15 cellular contexts compared by ENCODE assay signal in the genomic region with DNA sequence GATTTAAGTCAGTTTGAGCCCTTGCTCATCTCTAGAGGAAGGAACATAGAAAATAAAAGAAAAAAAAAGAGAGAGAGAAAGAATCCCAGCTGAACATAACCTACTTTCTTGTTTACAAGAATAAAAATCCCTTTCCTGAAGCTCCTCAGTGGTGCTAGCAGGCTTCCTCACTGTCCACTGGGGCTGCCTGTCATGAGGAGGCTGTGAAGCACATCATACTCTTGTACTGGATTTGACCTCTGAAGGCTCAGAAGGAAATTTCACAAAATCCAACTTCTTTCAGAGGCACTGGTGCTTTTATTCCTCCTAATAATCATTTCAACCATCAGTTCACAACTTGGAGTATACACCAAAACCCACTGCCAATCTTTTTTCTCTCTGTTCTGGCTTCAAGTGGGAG. TPM values are rescaled to one million over a fixed set of nuclear protein-coding genes. Genes with fewer than 3 reads are reported as not detected.
DNase-seq lines count a peak whose midpoint lies in the region; ATAC-seq and TF ChIP-seq lines count a peak whose summit lies in the region.
"Had no signal": no experiment of that assay in that cellular context is flagged by ENCODE, and none has a peak within 500 bp of the region (broad histone marks: within the 10 kb centered on the region; RNA-seq: fewer than 3 reads in every experiment).

No MANE protein-coding gene starts in this region.

- peaks cover 2% of the 10 kb centered on the region for H3K27me3 Mint-ChIP-seq in nephron progenitor cell (ENCODE audit: low read depth, poor library complexity)

- H3K9me3 Mint-ChIP-seq in nephron progenitor cell, result peaks cover 7% of the 10 kb centered on the region

- no peak overlapping the region for H3K27ac ChIP-seq in brain microvascular endothelial cell

- no peaks in the 10 kb centered on the region for H3K27me3 ChIP-seq in brain microvascular endothelial cell (replicated peaks)
- H3K27me3 ChIP-seq: MG63 had no signal

- no peak overlapping the region for H3K4me3 ChIP-seq in brain microvascular endothelial cell (ENCODE audit: low read depth, low read length)
- no peak overlapping the region for H3K4me3 ChIP-seq in fibroblast of villous mesenchyme (ENCODE audit: low read depth, low read length)
- H3K4me3 ChIP-seq: MG63 had no signal

- H3K4me1 Mint-ChIP-seq in nephron progenitor cell, result no peaks in the 10 kb centered on the region

- H3K4me3 Mint-ChIP-seq in nephron progenitor cell, result no peak overlapping the region
- H3K4me3 Mint-ChIP-seq: HFFc6 had no signal

- no peak overlapping the region for H3K27ac Mint-ChIP-seq in nephron progenitor cell
- H3K27ac Mint-ChIP-seq: HFFc6 had no signal

- in situ Hi-C loops in brain microvascular endothelial cell (cut with HindIII; ENCODE audit: low pct_ligation_motif_present, low sequenced_read_pairs), result no loop called here

- no peaks in the 10 kb centered on the region for H3K36me3 ChIP-seq in brain microvascular endothelial cell (replicated peaks)
- H3K36me3 ChIP-seq: MG63 had no signal

- no peaks in the 10 kb centered on the region for H3K36me3 Mint-ChIP-seq in nephron progenitor cell (ENCODE audit: low read depth)

- DNase-seq in EH (ENCODE audit: low read depth), result peak; percentile 18
- peak; percentile 1 for DNase-seq in brain microvascular endothelial cell
- DNase-seq in fibroblast of villous mesenchyme (ENCODE audit: low read depth), result peak; percentile 22
- DNase-seq in retina, result peak; percentile 24
- DNase-seq in cerebellar cortex (ENCODE audit: low spot score), result no peak
- no peak for DNase-seq in activated CD4-positive, alpha-beta T cell treated with anti-CD3 and anti-CD28 coated beads, Interleukin-2, amount 50 U/mL, for 1 hour
- DNase-seq in nephron progenitor cell, result no peak
- DNase-seq: COR-L47, Karpas-422, MG63, NCI-H1092, NCI-H2227 treated with DMSO at 0.1 percent for 48 hours, NCI-H524 had no signal

- no peak for TF ChIP-seq CTCF in brain microvascular endothelial cell (IDR thresholded peaks at IDR 0.05; ENCODE audit: low read depth, low read length, missing control alignments)
- no peak for TF ChIP-seq CTCF in fibroblast of villous mesenchyme (IDR thresholded peaks at IDR 0.05; ENCODE audit: insufficient read depth, low read depth, low read length)
- no peak for TF ChIP-seq CTCF in nephron progenitor cell (IDR thresholded peaks at IDR 0.05)

- ATAC-seq in HG02852 (IDR thresholded peaks at IDR 0.05; ENCODE audit: unreplicated experiment), result no peak

RNA-seq across cellular contexts. Expression of a gene that starts 48.6 kb away (rescaled TPM):
- 115 and 152 TPM in 2 replicates for total RNA-seq in fibroblast of villous mesenchyme

Comparison
In these comparisons a context has a peak if more than half of its experiments do, and no peak if none do; other contexts are left out.
1. DNase-seq: peak in EH (single experiment), brain microvascular endothelial cell (single experiment), fibroblast of villous mesenchyme (single experiment) and retina (single experiment); none in cerebellar cortex (single experiment), activated CD4-positive, alpha-beta T cell treated with anti-CD3 and anti-CD28 coated beads, Interleukin-2, amount 50 U/mL, for 1 hour (single experiment) and nephron progenitor cell (single experiment).